ENCODE assay signal across 10 cellular contexts in the genomic region with DNA sequence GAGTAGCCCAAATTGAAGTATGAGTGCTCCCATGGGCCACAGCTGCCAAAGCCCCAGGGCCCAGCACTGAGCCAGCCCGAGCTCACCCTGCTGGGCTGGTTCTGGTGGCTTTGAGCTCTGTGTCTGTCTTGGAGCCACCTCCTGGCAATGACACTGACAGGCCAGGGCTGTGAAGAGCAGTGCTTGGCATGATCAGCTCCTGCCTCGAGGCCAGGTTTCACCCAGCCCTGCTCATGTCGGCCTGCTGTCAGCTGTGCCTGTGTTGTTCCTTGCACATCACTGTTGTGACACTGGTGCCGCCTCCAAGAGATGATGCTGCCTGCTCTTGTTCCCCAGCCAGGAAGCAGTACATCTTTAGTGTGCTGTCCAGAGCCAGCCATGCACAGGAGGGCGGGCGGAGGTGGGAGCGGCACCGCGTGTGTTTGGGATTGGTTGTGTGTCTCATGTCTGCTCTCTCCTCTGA. TPM values are rescaled to one million over a fixed set of nuclear protein-coding genes. Genes with fewer than 3 reads are reported as not detected.
A peak's percentile ranks its signal among the peaks of the same experiment; 100 is the strongest.
DNase-seq lines count a peak whose midpoint lies in the region; ATAC-seq and TF ChIP-seq lines count a peak whose summit lies in the region.
"Had no signal": no experiment of that assay in that cellular context is flagged by ENCODE, and none has a peak within 500 bp of the region (broad histone marks: within the 10 kb centered on the region; RNA-seq: fewer than 3 reads in every experiment).

No MANE protein-coding gene starts in this region.

- peak overlapping the region; percentile 92 for H3K27ac Mint-ChIP-seq in activated T-helper 2 cell treated with anti-CD3 and anti-CD28 coated beads, Interferon-gamma antibody, Interleukin-2, Interleukin-4, amounts not matched to agents 10 μg/mL and 5 μg/mL and 100 μg/mL, durations not matched to agents 14 hours and 24 hours and 36 hours
- H3K27ac Mint-ChIP-seq in stimulated activated effector memory CD8-positive, alpha-beta T cell treated with anti-CD3 and anti-CD28 coated beads, Interleukin-12 subunit alpha, Interleukin-12 subunit beta, amount 100 ng/mL, for 72 hours: peak overlapping the region; percentile 98

- H3K27ac ChIP-seq in heart left ventricle: peak overlapping the region in 8 of 12 donors; percentile 14 to 85 (median 43)
- no peak overlapping the region for H3K27ac ChIP-seq in GM23248

- peaks cover 0 to 62% (median 29%) of the 10 kb centered on the region in 12 donors for H3K4me1 ChIP-seq in heart left ventricle
- H3K4me1 ChIP-seq in GM23248 (ENCODE audit: insufficient read depth): no peaks in the 10 kb centered on the region

- in situ Hi-C loops in GM23248 (cut with MboI): no loop called here

- intact Hi-C loops in activated T-helper 2 cell treated with anti-CD3 and anti-CD28 coated beads, Interferon-gamma antibody, Interleukin-2, Interleukin-4, amounts not matched to agents 10 μg/mL and 5 μg/mL and 100 μg/mL, durations not matched to agents 14 hours and 24 hours and 36 hours (cut with micrococcal nuclease): loop anchor here (5.0 to 10.0 kb wide), 2 partner anchors 57 to 135 kb away; partner anchors contain the start of genes FLCN and MPRIP
- intact Hi-C loops in heart left ventricle (cut with DNase I): loop anchor here in 1 of 10 donors (10.0 kb wide), 1 partner anchor 55 kb away; the partner anchor contains the start of gene FLCN

- TF ChIP-seq POLR2A in heart left ventricle (IDR thresholded peaks at IDR 0.05): no peak

- ATAC-seq in heart left ventricle (peak; percentile 35 to 78 (median 71)), HG03378 (IDR thresholded peaks at IDR 0.05; ENCODE audit: unreplicated experiment) (no peak)
- no peak for ATAC-seq in stimulated activated effector memory CD8-positive, alpha-beta T cell treated with anti-CD3 and anti-CD28 coated beads, Interleukin-12 subunit alpha, Interleukin-12 subunit beta, amount 100 ng/mL, for 72 hours

- H3K27me3 ChIP-seq in heart left ventricle: no peaks in the 10 kb centered on the region
- no peaks in the 10 kb centered on the region for H3K27me3 ChIP-seq in GM23248 (replicated peaks; ENCODE audit: insufficient read depth)

- no peaks in the 10 kb centered on the region for H3K27me3 Mint-ChIP-seq in activated T-helper 2 cell treated with anti-CD3 and anti-CD28 coated beads, Interferon-gamma antibody, Interleukin-2, Interleukin-4, amounts not matched to agents 10 μg/mL and 5 μg/mL and 100 μg/mL, durations not matched to agents 14 hours and 24 hours and 36 hours (ENCODE audit: low read depth)

- peak overlapping the region in 1 of 12 donors; percentile 1 for H3K4me3 ChIP-seq in heart left ventricle
- no peak overlapping the region for H3K4me3 ChIP-seq in GM23248

- H4K20me1 ChIP-seq in GM23248 (ENCODE audit: insufficient read depth): no peaks in the 10 kb centered on the region

- TF ChIP-seq CTCF in heart left ventricle (IDR thresholded peaks at IDR 0.05): no peak

- DNase-seq in activated T-cell treated with anti-CD3 and anti-CD28 coated beads, Interleukin-2, amount 50 U/mL, for 1 hour: peak; percentile 45
- no peak for DNase-seq in activated T-cell treated with anti-CD3 and anti-CD28 coated beads for 4 hours
- DNase-seq in activated T-helper 2 cell treated with anti-CD3 and anti-CD28 coated beads, Interferon-gamma antibody, Interleukin-2, Interleukin-4, amounts not matched to agents 10 μg/mL and 5 μg/mL and 100 μg/mL, durations not matched to agents 14 hours and 24 hours and 36 hours (ENCODE audit: low spot score): no peak
- DNase-seq in heart left ventricle: peak in 3 of 5 donors; percentile 60 to 76 (median 68)
- DNase-seq in stimulated activated effector memory CD8-positive, alpha-beta T cell treated with anti-CD3 and anti-CD28 coated beads, Interleukin-12 subunit alpha, Interleukin-12 subunit beta, amount 100 ng/mL, for 72 hours (ENCODE audit: low spot score in 2 of 2): no peak
- DNase-seq in SK-N-DZ (ENCODE audit: low spot score): no peak
- no peak for DNase-seq in GM23248
- DNase-seq: ACHN, NCI-H1105 had no signal

- H3K4me1 Mint-ChIP-seq in activated T-helper 2 cell treated with anti-CD3 and anti-CD28 coated beads, Interferon-gamma antibody, Interleukin-2, Interleukin-4, amounts not matched to agents 10 μg/mL and 5 μg/mL and 100 μg/mL, durations not matched to agents 14 hours and 24 hours and 36 hours (ENCODE audit: low read depth): peaks cover 79% of the 10 kb centered on the region
- H3K4me1 Mint-ChIP-seq in stimulated activated effector memory CD8-positive, alpha-beta T cell treated with anti-CD3 and anti-CD28 coated beads, Interleukin-12 subunit alpha, Interleukin-12 subunit beta, amount 100 ng/mL, for 72 hours: peaks cover 77% of the 10 kb centered on the region

- H3K36me3 Mint-ChIP-seq in activated T-helper 2 cell treated with anti-CD3 and anti-CD28 coated beads, Interferon-gamma antibody, Interleukin-2, Interleukin-4, amounts not matched to agents 10 μg/mL and 5 μg/mL and 100 μg/mL, durations not matched to agents 14 hours and 24 hours and 36 hours (ENCODE audit: low read depth): peaks cover 74% of the 10 kb centered on the region
- H3K36me3 Mint-ChIP-seq in stimulated activated effector memory CD8-positive, alpha-beta T cell treated with anti-CD3 and anti-CD28 coated beads, Interleukin-12 subunit alpha, Interleukin-12 subunit beta, amount 100 ng/mL, for 72 hours: peaks cover 94% of the 10 kb centered on the region

- H3K9me3 ChIP-seq in heart left ventricle (no peaks in the 10 kb centered on the region), GM23248 (ENCODE audit: low read depth) (no peaks in the 10 kb centered on the region)

- H3K9ac ChIP-seq in GM23248: no peak overlapping the region

- H3K79me2 ChIP-seq in GM23248 (ENCODE audit: insufficient read depth): no peaks in the 10 kb centered on the region

- H3K36me3 ChIP-seq in heart left ventricle (peaks cover 3 to 99% (median 94%) of the 10 kb centered on the region in 9 donors), GM23248 (ENCODE audit: low read depth) (peaks cover 66% of the 10 kb centered on the region)

- no peaks in the 10 kb centered on the region for H3K9me2 ChIP-seq in GM23248 (ENCODE audit: insufficient read depth)

- H3K4me3 Mint-ChIP-seq in activated T-helper 2 cell treated with anti-CD3 and anti-CD28 coated beads, Interferon-gamma antibody, Interleukin-2, Interleukin-4, amounts not matched to agents 10 μg/mL and 5 μg/mL and 100 μg/mL, durations not matched to agents 14 hours and 24 hours and 36 hours (ENCODE audit: low read depth): peak overlapping the region; percentile 72
- H3K4me3 Mint-ChIP-seq in stimulated activated effector memory CD8-positive, alpha-beta T cell treated with anti-CD3 and anti-CD28 coated beads, Interleukin-12 subunit alpha, Interleukin-12 subunit beta, amount 100 ng/mL, for 72 hours: peak overlapping the region; percentile 76

- peaks cover 10% of the 10 kb centered on the region; the same call in 1 of the 2 replicates for H3F3A ChIP-seq in GM23248 (ENCODE audit: insufficient read depth)

- H3K9me3 Mint-ChIP-seq in activated T-helper 2 cell treated with anti-CD3 and anti-CD28 coated beads, Interferon-gamma antibody, Interleukin-2, Interleukin-4, amounts not matched to agents 10 μg/mL and 5 μg/mL and 100 μg/mL, durations not matched to agents 14 hours and 24 hours and 36 hours: no peaks in the 10 kb centered on the region
- H3K9me3 Mint-ChIP-seq in stimulated activated effector memory CD8-positive, alpha-beta T cell treated with anti-CD3 and anti-CD28 coated beads, Interleukin-12 subunit alpha, Interleukin-12 subunit beta, amount 100 ng/mL, for 72 hours: no peaks in the 10 kb centered on the region

- WGBS in heart left ventricle, 4 donors: 57 to 70% (median 66%) methylated on average over 5 to 9 of the region's 9 CpGs
- WGBS in GM23248 (ENCODE audit: low coverage in 1 of 2, low lambda C conversion rate in 2 of 2, missing lambda C conversion rate in 2 of 2), 2 experiments: 76 to 91% methylated on average over 7 to 9 of the region's 9 CpGs

- no peak overlapping the region for H3K4me2 ChIP-seq in GM23248 (ENCODE audit: unreplicated experiment)

- no peak overlapping the region for H2AFZ ChIP-seq in GM23248

RNA-seq across cellular contexts. Expression of gene PLD6, which starts 26.0 kb away (rescaled TPM):
- total RNA-seq in activated T-helper 2 cell treated with anti-CD3 and anti-CD28 coated beads, Interferon-gamma antibody, Interleukin-2, Interleukin-4, amounts not matched to agents 10 μg/mL and 5 μg/mL and 100 μg/mL, durations not matched to agents 14 hours and 24 hours and 36 hours: 8.5 and 9.1 TPM in 2 replicates
- total RNA-seq in heart left ventricle: 10 to 100 TPM in 3 of 9 donors, 1 to 10 TPM in 6; 5.1 to 11.8 (median 7.1) TPM
- polyA plus RNA-seq in heart left ventricle: 1 to 10 TPM; 3.8 to 4.7 TPM
- polyA plus RNA-seq in SK-N-DZ (2014; cell fraction: cytosol; rRNA removed): 26.9 TPM in 2 replicates
- polyA plus RNA-seq in SK-N-DZ (2014; cell fraction: nucleus; rRNA removed): 9.1 and 12.6 TPM in 2 replicates
- total RNA-seq in GM23248 (2014; rRNA removed; shearing (Covaris generic)): 0.65 and 2.0 TPM in 2 replicates
- polyA plus RNA-seq in GM23248 (2016; fragmentation: Nextera tagmentation; extraction: Ambion mirVana): 0.85 and 1.0 TPM in 2 replicates

RNA-seq across cellular contexts. Expression of gene FLCN, which starts 56.8 kb away (rescaled TPM):
- 27.7 and 30.4 TPM in 2 replicates for total RNA-seq in activated T-helper 2 cell treated with anti-CD3 and anti-CD28 coated beads, Interferon-gamma antibody, Interleukin-2, Interleukin-4, amounts not matched to agents 10 μg/mL and 5 μg/mL and 100 μg/mL, durations not matched to agents 14 hours and 24 hours and 36 hours
- total RNA-seq in heart left ventricle: 100 to 1,000 TPM in 1 of 9 donors, 10 to 100 TPM in 8; 26.5 to 120 (median 32.6) TPM
- 10 to 100 TPM; 21.1 to 44.3 TPM for polyA plus RNA-seq in heart left ventricle
- 11.8 and 15.7 TPM in 2 replicates for polyA plus RNA-seq in SK-N-DZ (2014; cell fraction: cytosol; rRNA removed)
- polyA plus RNA-seq in SK-N-DZ (2014; cell fraction: nucleus; rRNA removed): 29.5 and 32.0 TPM in 2 replicates
- 12.0 and 21.5 TPM in 2 replicates for total RNA-seq in GM23248 (2014; rRNA removed; shearing (Covaris generic))
- polyA plus RNA-seq in GM23248 (2016; fragmentation: Nextera tagmentation; extraction: Ambion mirVana): 7.3 and 10.0 TPM in 2 replicates

Comparison
In these comparisons a context has a peak if more than half of its experiments do, and no peak if none do; other contexts are left out.
1. DNase-seq: peak in activated T-cell treated with anti-CD3 and anti-CD28 coated beads, Interleukin-2, amount 50 U/mL, for 1 hour (single experiment) and heart left ventricle (3 of 5); none in activated T-cell treated with anti-CD3 and anti-CD28 coated beads for 4 hours (single experiment), activated T-helper 2 cell treated with anti-CD3 and anti-CD28 coated beads, Interferon-gamma antibody, Interleukin-2, Interleukin-4, amounts not matched to agents 10 μg/mL and 5 μg/mL and 100 μg/mL, durations not matched to agents 14 hours and 24 hours and 36 hours (single experiment), stimulated activated effector memory CD8-positive, alpha-beta T cell treated with anti-CD3 and anti-CD28 coated beads, Interleukin-12 subunit alpha, Interleukin-12 subunit beta, amount 100 ng/mL, for 72 hours (0 of 2), SK-N-DZ (single experiment) and GM23248 (single experiment).
2. ATAC-seq: peak in heart left ventricle (4 of 4); none in stimulated activated effector memory CD8-positive, alpha-beta T cell treated with anti-CD3 and anti-CD28 coated beads, Interleukin-12 subunit alpha, Interleukin-12 subunit beta, amount 100 ng/mL, for 72 hours (single experiment) and HG03378 (single experiment).